In genomic region chr9:112252194-112252593, GRCh38 we compare ENCODE assay signal across 20 cellular contexts.
DNase-seq lines count a peak whose midpoint lies in the region; ATAC-seq and TF ChIP-seq lines count a peak whose summit lies in the region.
"Had no signal": no experiment of that assay in that cellular context is flagged by ENCODE, and none has a peak within 500 bp of the region (broad histone marks: within the 10 kb centered on the region; RNA-seq: fewer than 3 reads in every experiment).

No MANE protein-coding gene starts in this region.

- no peaks in the 10 kb centered on the region for H4K20me1 ChIP-seq in PC-3 (ENCODE audit: low read length)

- BruUV-seq in PC-3 (replicated peaks; lab: Mats Ljungman, UMichigan) = no TSS peak

- no peaks in the 10 kb centered on the region for H3K9me3 ChIP-seq in CD4-positive, alpha-beta T cell (ENCODE audit: control insufficient read depth, low read length)
- H3K9me3 ChIP-seq in PC-3 (ENCODE audit: low read length) = no peaks in the 10 kb centered on the region
- H3K9me3 ChIP-seq: SJSA1 had no signal

- H3F3A ChIP-seq in PC-3 (ENCODE audit: low read length, unreplicated experiment) = peaks cover 13% of the 10 kb centered on the region

- H3K36me3 Mint-ChIP-seq in CD4-positive, alpha-beta T cell (ENCODE audit: low read depth) = peaks cover 68% of the 10 kb centered on the region
- H3K36me3 Mint-ChIP-seq in activated T-helper 17 cell treated with anti-CD3 and anti-CD28 coated beads, Interleukin-2, amount 50 U/mL, for 72 hours (ENCODE audit: low read depth) = peaks cover 54% of the 10 kb centered on the region

- peaks cover 16% of the 10 kb centered on the region for H3K79me2 ChIP-seq in PC-3 (ENCODE audit: low read length)

- H3K4me1 ChIP-seq in PC-3 (ENCODE audit: insufficient read depth, low read length) = peaks cover 45% of the 10 kb centered on the region

- no peak for TF ChIP-seq CTCF in CD4-positive, alpha-beta T cell (IDR thresholded peaks at IDR 0.05)
- no peak for TF ChIP-seq CTCF in PC-3 (conservative IDR thresholded peaks at IDR 0.05; ENCODE audit: low read depth, low read length)

- DNase-seq in activated CD4-positive, alpha-beta T cell treated with anti-CD3 and anti-CD28 coated beads for 48 hours = peak; percentile 24
- no peak for DNase-seq in activated CD4-positive, alpha-beta T cell treated with anti-CD3 and anti-CD28 coated beads for 4 hours
- DNase-seq in CD4-positive, alpha-beta T cell = no peak
- DNase-seq in PC-3 = peak; percentile 24
- no peak for DNase-seq in iPS-NIHi11 (ENCODE audit: low spot score)
- DNase-seq in SW 1271 (lab: John Stamatoyannopoulos, UW) = no peak
- no peak for DNase-seq in hepatic stellate cell (ENCODE audit: low spot score)
- DNase-seq: Calu3, DMS53, EL, H7, KG1, MV-4-11, NCI-H1417, NCI-H187, NCI-H226, NCI-H524 had no signal

- H3K9me3 Mint-ChIP-seq in CD4-positive, alpha-beta T cell = no peaks in the 10 kb centered on the region
- no peaks in the 10 kb centered on the region for H3K9me3 Mint-ChIP-seq in activated T-helper 17 cell treated with anti-CD3 and anti-CD28 coated beads, Interleukin-2, amount 50 U/mL, for 72 hours

- H3K4me1 Mint-ChIP-seq in CD4-positive, alpha-beta T cell (ENCODE audit: low read depth) = peaks cover 48% of the 10 kb centered on the region
- peaks cover 8% of the 10 kb centered on the region for H3K4me1 Mint-ChIP-seq in activated T-helper 17 cell treated with anti-CD3 and anti-CD28 coated beads, Interleukin-2, amount 50 U/mL, for 72 hours

- H3K9ac ChIP-seq in PC-3 (ENCODE audit: low read length) = no peak overlapping the region

- H3K36me3 ChIP-seq in PC-3 (ENCODE audit: low read depth, low read length) = peaks cover 7% of the 10 kb centered on the region

- no peaks in the 10 kb centered on the region for H3K27me3 ChIP-seq in CD4-positive, alpha-beta T cell (ENCODE audit: control insufficient read depth, insufficient read depth, low read length)
- no peaks in the 10 kb centered on the region for H3K27me3 ChIP-seq in PC-3 (ENCODE audit: low read length)
- H3K27me3 ChIP-seq: SJSA1 had no signal

- peak overlapping the region; percentile 28 for H3K27ac Mint-ChIP-seq in CD4-positive, alpha-beta T cell
- H3K27ac Mint-ChIP-seq in activated T-helper 17 cell treated with anti-CD3 and anti-CD28 coated beads, Interleukin-2, amount 50 U/mL, for 72 hours = no peak overlapping the region
- H3K27ac Mint-ChIP-seq: B cell had no signal

- CTCF ChIA-PET in CD4-positive, alpha-beta T cell (lab: Charles Lee) = interaction anchor here (1.1 kb wide), 1 partner anchor 110 kb away, joined by 4 read pairs; no protein-coding TSS in a partner anchor
- CTCF ChIA-PET in PC-3 (lab: Charles Lee) = interaction anchor here (0.6 kb wide), 1 partner anchor 81 kb away, joined by 3 read pairs; the partner anchor contains the start of gene PTBP3

- H3K9me2 ChIP-seq in PC-3 (replicated peaks; ENCODE audit: low read length) = no peaks in the 10 kb centered on the region

- no peak overlapping the region for H3K4me3 Mint-ChIP-seq in CD4-positive, alpha-beta T cell
- no peak overlapping the region for H3K4me3 Mint-ChIP-seq in activated T-helper 17 cell treated with anti-CD3 and anti-CD28 coated beads, Interleukin-2, amount 50 U/mL, for 72 hours
- H3K4me3 Mint-ChIP-seq: B cell had no signal

- intact Hi-C loops in CD4-positive, alpha-beta T cell (cut with DNase I, micrococcal nuclease) = loop anchor here in 1 of 2 experiments (5.0 kb wide), 1 partner anchor 75 kb away; no protein-coding TSS in a partner anchor
- intact Hi-C loops in PC-3 (cut with micrococcal nuclease) = no loop called here

- H3K4me3 ChIP-seq in PC-3 (ENCODE audit: low read length) = no peak overlapping the region
- H3K4me3 ChIP-seq: SJSA1 had no signal

- H3K4me2 ChIP-seq in PC-3 (ENCODE audit: low read length) = no peak overlapping the region

- ATAC-seq in CD4-positive, alpha-beta T cell (ENCODE audit: poor library complexity) = no peak
- no peak for ATAC-seq in PC-3
- ATAC-seq in activated T-helper 17 cell treated with anti-CD3 and anti-CD28 coated beads, Interleukin-2, amount 50 U/mL, for 72 hours (replicated peaks) = peak; percentile 41

- POLR2A ChIA-PET in CD4-positive, alpha-beta T cell (lab: Charles Lee) = no interaction called here
- POLR2A ChIA-PET in PC-3 (lab: Charles Lee; ENCODE audit: unreplicated experiment) = no interaction called here

- no peak overlapping the region for H2AFZ ChIP-seq in PC-3 (ENCODE audit: low read length)

- H3K27ac ChIP-seq in CD4-positive, alpha-beta T cell (ENCODE audit: low read depth, low read length) = no peak overlapping the region
- H3K27ac ChIP-seq in PC-3 (ENCODE audit: low read length) = no peak overlapping the region
- H3K27ac ChIP-seq: SJSA1 had no signal

- no peaks in the 10 kb centered on the region for H3K27me3 Mint-ChIP-seq in CD4-positive, alpha-beta T cell
- no peaks in the 10 kb centered on the region for H3K27me3 Mint-ChIP-seq in activated T-helper 17 cell treated with anti-CD3 and anti-CD28 coated beads, Interleukin-2, amount 50 U/mL, for 72 hours
- H3K27me3 Mint-ChIP-seq: B cell had no signal

Comparison
In these comparisons a context has a peak if more than half of its experiments do, and no peak if none do; other contexts are left out.
1. DNase-seq: peak in activated CD4-positive, alpha-beta T cell treated with anti-CD3 and anti-CD28 coated beads for 48 hours (single experiment) and PC-3 (single experiment); none in activated CD4-positive, alpha-beta T cell treated with anti-CD3 and anti-CD28 coated beads for 4 hours (0 of 2), CD4-positive, alpha-beta T cell (0 of 10), iPS-NIHi11 (single experiment), SW 1271 (0 of 2) and hepatic stellate cell (single experiment).